32 cellular contexts compared by ENCODE assay signal in genomic region chr14:66383771-66384170, GRCh38.
"Had no signal": no experiment of that assay in that cellular context is flagged by ENCODE, and none has a peak within 500 bp of the region (broad histone marks: within the 10 kb centered on the region; RNA-seq: fewer than 3 reads in every experiment).

No MANE protein-coding gene starts in this region.

- H3K9me3 Mint-ChIP-seq: activated CD4-positive, alpha-beta memory T cell treated with anti-CD3 and anti-CD28 coated beads, Interleukin-2, amount 10 ng/mL, durations not matched to agents 7 days and 5 days; activated CD4-positive, alpha-beta T cell treated with anti-CD3 and anti-CD28 coated beads, Interleukin-2, amount 10 ng/mL, durations not matched to agents 24 days and 14 days; activated naive CD4-positive, alpha-beta T cell treated with anti-CD3 and anti-CD28 coated beads, Interleukin-2, amount 10 ng/mL, durations not matched to agents 7 days and 5 days; activated naive CD4-positive, alpha-beta T cell treated with anti-CD3 and anti-CD28 coated beads, Interleukin-2, amount 50 U/mL, for 72 hours; activated naive CD8-positive, alpha-beta T cell treated with anti-CD3 and anti-CD28 coated beads, Interleukin-2, amount 10 ng/mL, durations not matched to agents 7 days and 5 days; activated T-cell treated with anti-CD3 and anti-CD28 coated beads, Interleukin-2, amount 50 U/mL, for 24 hours; activated T-cell treated with anti-CD3 and anti-CD28 coated beads, Interleukin-2, amount 50 U/mL, for 72 hours; brain; T-helper 2 cell treated with Interferon-gamma antibody and Interleukin-4, amounts not matched to agents 5 μg/mL and 100 μg/mL, for 36 hours had no signal

- H3K4me1 ChIP-seq: breast epithelium, colonic mucosa had no signal

- H3K27ac ChIP-seq: ascending aorta, breast epithelium, cardiac muscle cell, colonic mucosa, epithelial cell of prostate, WERI-Rb-1 had no signal

- H3K27me3 ChIP-seq: ascending aorta, breast epithelium, cardiac muscle cell, colonic mucosa had no signal

- FAIRE-seq: endometrium, endothelial cell of umbilical vein had no signal

- H3K4me1 Mint-ChIP-seq: activated CD4-positive, alpha-beta memory T cell treated with anti-CD3 and anti-CD28 coated beads, Interleukin-2, amount 10 ng/mL, durations not matched to agents 7 days and 5 days; activated CD4-positive, alpha-beta T cell treated with anti-CD3 and anti-CD28 coated beads for 36 hours; activated CD4-positive, alpha-beta T cell treated with anti-CD3 and anti-CD28 coated beads, Interleukin-2, amount 10 ng/mL, durations not matched to agents 24 days and 14 days; activated naive CD4-positive, alpha-beta T cell treated with anti-CD3 and anti-CD28 coated beads, Interleukin-2, amount 10 ng/mL, durations not matched to agents 7 days and 5 days; activated naive CD8-positive, alpha-beta T cell treated with anti-CD3 and anti-CD28 coated beads, Interleukin-2, amount 10 ng/mL, durations not matched to agents 7 days and 5 days had no signal

- H3K4me3 ChIP-seq: ascending aorta, breast epithelium, cardiac muscle cell, colonic mucosa had no signal

- H3K36me3 ChIP-seq: ascending aorta, breast epithelium, cardiac muscle cell, colonic mucosa, WERI-Rb-1 had no signal

- DNase-seq: activated CD4-positive, alpha-beta memory T cell treated with anti-CD3 and anti-CD28 coated beads, Interleukin-2, amount 10 ng/mL, durations not matched to agents 7 days and 5 days; activated CD4-positive, alpha-beta T cell treated with anti-CD3 and anti-CD28 coated beads for 36 hours; activated CD4-positive, alpha-beta T cell treated with anti-CD3 and anti-CD28 coated beads, Interleukin-2, amount 10 ng/mL, durations not matched to agents 24 days and 14 days; activated CD4-positive, alpha-beta T cell treated with anti-CD3 and anti-CD28 coated beads, Interleukin-2, amount 50 U/mL, for 4 hours; activated CD4-positive, CD25-positive, alpha-beta regulatory T cell; activated CD4-positive, CD25-positive, alpha-beta regulatory T cell treated with anti-CD3 and anti-CD28 coated beads, Interleukin-2, amount 50 U/mL, for 72 hours; activated CD8-positive, alpha-beta memory T cell treated with anti-CD3 and anti-CD28 coated beads, Interleukin-2, amount 50 U/mL, for 48 hours; activated gamma-delta T cell; activated naive CD4-positive, alpha-beta T cell; activated naive CD4-positive, alpha-beta T cell treated with anti-CD3 and anti-CD28 coated beads, Interleukin-2, amount 10 ng/mL, durations not matched to agents 7 days and 5 days; activated naive CD8-positive, alpha-beta T cell treated with anti-CD3 and anti-CD28 coated beads, Interleukin-2, amount 10 ng/mL, durations not matched to agents 7 days and 5 days; activated T-cell treated with anti-CD3 and anti-CD28 coated beads for 4 hours; activated T-cell treated with anti-CD3 and anti-CD28 coated beads, Interleukin-2, amount 50 U/mL, for 24 hours; activated T-cell treated with anti-CD3 and anti-CD28 coated beads, Interleukin-2, amount 50 U/mL, for 72 hours; central memory CD4-positive, alpha-beta T cell; cerebellar nuclear complex; colonic mucosa; effector CD8-positive, alpha-beta T cell; foreskin fibroblast; T-helper 1 cell; T-helper 17 cell; T1000; WERI-Rb-1 had no signal

- H3K9me3 ChIP-seq: ascending aorta, breast epithelium, colonic mucosa had no signal

- H3K27ac Mint-ChIP-seq: activated CD4-positive, alpha-beta memory T cell treated with anti-CD3 and anti-CD28 coated beads, Interleukin-2, amount 10 ng/mL, durations not matched to agents 7 days and 5 days; activated CD4-positive, alpha-beta T cell treated with anti-CD3 and anti-CD28 coated beads for 36 hours; activated CD4-positive, alpha-beta T cell treated with anti-CD3 and anti-CD28 coated beads, Interleukin-2, amount 10 ng/mL, durations not matched to agents 24 days and 14 days; activated naive CD4-positive, alpha-beta T cell treated with anti-CD3 and anti-CD28 coated beads, Interleukin-2, amount 10 ng/mL, durations not matched to agents 7 days and 5 days; activated naive CD4-positive, alpha-beta T cell treated with anti-CD3 and anti-CD28 coated beads, Interleukin-2, amount 50 U/mL, for 72 hours; activated naive CD8-positive, alpha-beta T cell treated with anti-CD3 and anti-CD28 coated beads, Interleukin-2, amount 10 ng/mL, durations not matched to agents 7 days and 5 days; activated T-cell treated with anti-CD3 and anti-CD28 coated beads, Interleukin-2, amount 50 U/mL, for 24 hours; activated T-cell treated with anti-CD3 and anti-CD28 coated beads, Interleukin-2, amount 50 U/mL, for 72 hours; T-helper 17 cell; T-helper 2 cell treated with Interferon-gamma antibody and Interleukin-4, amounts not matched to agents 5 μg/mL and 100 μg/mL, for 36 hours had no signal

- H3K36me3 Mint-ChIP-seq: activated naive CD4-positive, alpha-beta T cell treated with anti-CD3 and anti-CD28 coated beads, Interleukin-2, amount 10 ng/mL, durations not matched to agents 7 days and 5 days; activated naive CD4-positive, alpha-beta T cell treated with anti-CD3 and anti-CD28 coated beads, Interleukin-2, amount 50 U/mL, for 72 hours; activated naive CD8-positive, alpha-beta T cell treated with anti-CD3 and anti-CD28 coated beads, Interleukin-2, amount 10 ng/mL, durations not matched to agents 7 days and 5 days; brain had no signal

- ATAC-seq: activated CD4-positive, alpha-beta T cell treated with anti-CD3 and anti-CD28 coated beads for 36 hours; activated naive CD4-positive, alpha-beta T cell treated with anti-CD3 and anti-CD28 coated beads, Interleukin-2, amount 50 U/mL, for 72 hours; activated T-cell treated with anti-CD3 and anti-CD28 coated beads, Interleukin-2, amount 50 U/mL, for 72 hours; T-helper 17 cell had no signal

- H3K4me3 Mint-ChIP-seq: activated CD4-positive, alpha-beta memory T cell treated with anti-CD3 and anti-CD28 coated beads, Interleukin-2, amount 10 ng/mL, durations not matched to agents 7 days and 5 days; activated CD4-positive, alpha-beta T cell treated with anti-CD3 and anti-CD28 coated beads for 36 hours; activated CD4-positive, alpha-beta T cell treated with anti-CD3 and anti-CD28 coated beads, Interleukin-2, amount 10 ng/mL, durations not matched to agents 24 days and 14 days; activated naive CD4-positive, alpha-beta T cell treated with anti-CD3 and anti-CD28 coated beads, Interleukin-2, amount 10 ng/mL, durations not matched to agents 7 days and 5 days; activated naive CD8-positive, alpha-beta T cell treated with anti-CD3 and anti-CD28 coated beads, Interleukin-2, amount 10 ng/mL, durations not matched to agents 7 days and 5 days; activated T-cell treated with anti-CD3 and anti-CD28 coated beads, Interleukin-2, amount 50 U/mL, for 24 hours; activated T-cell treated with anti-CD3 and anti-CD28 coated beads, Interleukin-2, amount 50 U/mL, for 72 hours; T-helper 17 cell; T-helper 2 cell treated with Interferon-gamma antibody and Interleukin-4, amounts not matched to agents 5 μg/mL and 100 μg/mL, for 36 hours had no signal

- H3K27me3 Mint-ChIP-seq: activated CD4-positive, alpha-beta T cell treated with anti-CD3 and anti-CD28 coated beads for 36 hours; activated naive CD8-positive, alpha-beta T cell treated with anti-CD3 and anti-CD28 coated beads, Interleukin-2, amount 10 ng/mL, durations not matched to agents 7 days and 5 days; activated T-cell treated with anti-CD3 and anti-CD28 coated beads, Interleukin-2, amount 50 U/mL, for 24 hours; brain had no signal
